32 cellular contexts compared by ENCODE assay signal in genomic region chr4:60617731-60618130, GRCh38.
"Had no signal": no experiment of that assay in that cellular context is flagged by ENCODE, and none has a peak within 500 bp of the region (broad histone marks: within the 10 kb centered on the region; RNA-seq: fewer than 3 reads in every experiment).

No MANE protein-coding gene starts in this region.

- DNase-seq: activated B cell treated with CpG ODN at 0.5 μM for 24 hours; activated CD4-positive, alpha-beta memory T cell treated with anti-CD3 and anti-CD28 coated beads for 36 hours; activated CD4-positive, alpha-beta T cell treated with anti-CD3 and anti-CD28 coated beads for 4 hours; activated CD4-positive, alpha-beta T cell treated with anti-CD3 and anti-CD28 coated beads, Interleukin-2, amount 50 U/mL, for 1 hour; activated CD4-positive, CD25-positive, alpha-beta regulatory T cell treated with anti-CD3 and anti-CD28 coated beads, Interleukin-2, amount 50 U/mL, for 72 hours; activated CD8-positive, alpha-beta memory T cell treated with anti-CD3 and anti-CD28 coated beads, Interleukin-2, amount 50 U/mL, for 4 hours; activated gamma-delta T cell treated with Interleukin-2 at 50 U/mL for 16 hours; activated naive CD4-positive, alpha-beta T cell treated with anti-CD3 and anti-CD28 coated beads for 36 hours; activated T-cell treated with anti-CD3 and anti-CD28 coated beads for 4 hours; activated T-cell treated with anti-CD3 and anti-CD28 coated beads, Interleukin-2, amount 50 U/mL, for 4 hours; adrenal gland; body of pancreas; caudate nucleus; cerebellar nuclear complex; Kasumi-1; MG63; NCI-H1048; NCI-H1105 treated with DMSO at 0.1 percent for 48 hours; NCI-H1436 treated with DMSO at 0.1 percent for 48 hours; NCI-H1694 treated with DMSO at 0.1 percent for 48 hours; NCI-H2029; NCI-H345; NCI-H524 treated with DMSO at 0.1 percent for 48 hours; SHP77; SW 1271; T-helper 1 cell; T-helper 2 cell; T-helper 9 cell had no signal

- H3K27me3 ChIP-seq: adrenal gland, body of pancreas, MG63, SJSA1 had no signal

- H3K4me1 ChIP-seq: adrenal gland, body of pancreas, SJSA1 had no signal

- H3K27ac ChIP-seq: adrenal gland, body of pancreas, SJSA1, VCaP had no signal

- H3K36me3 ChIP-seq: adrenal gland, MG63, SJSA1 had no signal

- H3K4me3 ChIP-seq: adrenal gland, body of pancreas, MG63, SJSA1 had no signal

- H3K9me3 ChIP-seq: adrenal gland, body of pancreas, MG63, SJSA1 had no signal

- FAIRE-seq: astrocyte, bronchial epithelial cell had no signal
